8 cellular contexts compared by ENCODE assay signal in genomic region chr22:37803636-37804371, GRCh38. TPM values are rescaled to one million over a fixed set of nuclear protein-coding genes. Genes with fewer than 3 reads are reported as not detected.
A peak's percentile ranks its signal among the peaks of the same experiment; 100 is the strongest.
DNase-seq lines count a peak whose midpoint lies in the region; ATAC-seq lines count a peak whose summit lies in the region.

No MANE protein-coding gene starts in this region.

- peak overlapping the region; percentile 92 for H4K8ac ChIP-seq in trophoblast cell (ENCODE audit: low read depth, low read length)

- H2BK5ac ChIP-seq in trophoblast cell (ENCODE audit: low read depth, low read length, poor library complexity), result peak overlapping the region; percentile 23

- DNase-seq in DMS153 (lab: John Stamatoyannopoulos, UW) (peak; percentile 38), NCI-H69 (lab: John Stamatoyannopoulos, UW) (peak; percentile 90), trophoblast cell (no peak), NCI-H226 (no peak)
- no peak for DNase-seq in effector memory CD8-positive, alpha-beta T cell
- no peak for DNase-seq in stimulated activated CD4-positive, alpha-beta T cell treated with anti-CD3 and anti-CD28 coated beads, Interleukin-12 subunit alpha, Interleukin-12 subunit beta, amount 100 ng/mL, for 4 hours

- H3K9me3 Mint-ChIP-seq in effector memory CD8-positive, alpha-beta T cell, result no peaks in the 10 kb centered on the region

- peak overlapping the region; percentile 76 for H2BK120ac ChIP-seq in trophoblast cell (ENCODE audit: insufficient read depth, low read length, poor library complexity)

- H3K27me3 Mint-ChIP-seq in effector memory CD8-positive, alpha-beta T cell, result peaks cover 33 to 65% of the 10 kb centered on the region in 2 donors

- no peak overlapping the region for H3K4me3 ChIP-seq in trophoblast cell (ENCODE audit: low read depth, low read length)

- H3K27ac ChIP-seq in trophoblast cell (ENCODE audit: low read depth, low read length), result no peak overlapping the region

- peaks cover 5% of the 10 kb centered on the region for H3K79me2 ChIP-seq in trophoblast cell (ENCODE audit: control insufficient read depth, insufficient read depth, low read length, poor library complexity)

- peak overlapping the region; percentile 11 for H2AK5ac ChIP-seq in trophoblast cell (ENCODE audit: low read length)

- H3K36me3 Mint-ChIP-seq in effector memory CD8-positive, alpha-beta T cell (ENCODE audit: insufficient read depth), result peaks cover 3% of the 10 kb centered on the region

- H3K14ac ChIP-seq in trophoblast cell (ENCODE audit: low read length), result peak overlapping the region; percentile 76

- no peaks in the 10 kb centered on the region for H3K36me3 ChIP-seq in trophoblast cell (ENCODE audit: control insufficient read depth in 1 of 2, insufficient read depth in 2 of 2, low read length in 2 of 2)

- peaks cover 21% of the 10 kb centered on the region for H3K79me1 ChIP-seq in trophoblast cell (ENCODE audit: low read length)

- H3K9ac ChIP-seq in trophoblast cell (ENCODE audit: low read length), result no peak overlapping the region

- peak overlapping the region; percentile 73 to 80 for H3K4me3 Mint-ChIP-seq in effector memory CD8-positive, alpha-beta T cell

- peak overlapping the region; percentile 87 for H4K91ac ChIP-seq in trophoblast cell (ENCODE audit: low read depth, low read length)

- peaks cover 24 to 34% of the 10 kb centered on the region in 2 donors for H3K4me1 Mint-ChIP-seq in effector memory CD8-positive, alpha-beta T cell (ENCODE audit: low read depth in 2 of 2)

- peak overlapping the region; percentile 74 for H3K4ac ChIP-seq in trophoblast cell (ENCODE audit: low read depth, low read length)

- no CpG with 5 or more reads among the region's 34 CpGs for WGBS in trophoblast cell (ENCODE audit: extremely low coverage, insufficient coverage, insufficient read length)

- peak overlapping the region; percentile 27 for H2BK12ac ChIP-seq in trophoblast cell (ENCODE audit: low read length)

- H3K23ac ChIP-seq in trophoblast cell (ENCODE audit: low read length), result no peak overlapping the region

- no peak overlapping the region for H3K18ac ChIP-seq in trophoblast cell (ENCODE audit: low read length)

- H3K4me2 ChIP-seq in trophoblast cell (ENCODE audit: low read length), result peak overlapping the region; percentile 95

- H3K27me3 ChIP-seq in trophoblast cell (ENCODE audit: insufficient read depth, low read length), result peaks cover 13% of the 10 kb centered on the region

- H3K27ac Mint-ChIP-seq in effector memory CD8-positive, alpha-beta T cell, result no peak overlapping the region

- no peak for ATAC-seq in effector memory CD8-positive, alpha-beta T cell (replicated peaks)
- no peak for ATAC-seq in HG03457 (IDR thresholded peaks at IDR 0.05; ENCODE audit: unreplicated experiment)
- no peak for ATAC-seq in HG02759 (IDR thresholded peaks at IDR 0.05; ENCODE audit: unreplicated experiment)

- no peaks in the 10 kb centered on the region for H3K9me3 ChIP-seq in trophoblast cell (ENCODE audit: insufficient read depth, low read depth, low read length)

- H2AFZ ChIP-seq in trophoblast cell (ENCODE audit: insufficient read depth, low read length, poor library complexity), result peak overlapping the region; percentile 11

- peak overlapping the region; percentile 65 for H4K12ac ChIP-seq in trophoblast cell (ENCODE audit: low read depth, low read length)

- H3K4me1 ChIP-seq in trophoblast cell (ENCODE audit: control insufficient read depth in 1 of 2, insufficient read depth in 2 of 2, low read length in 2 of 2), result peaks cover 18 to 35% of the 10 kb centered on the region in 2 experiments

RNA-seq across cellular contexts. Expression of gene GCAT, which starts 3.9 kb away (rescaled TPM):
- 15.3 and 16.1 TPM in 2 replicates for polyA plus RNA-seq in trophoblast cell (2013)

RNA-seq across cellular contexts. Expression of gene GALR3, which starts 19.4 kb away (rescaled TPM):
- polyA plus RNA-seq in trophoblast cell (2013), result not detected in 2 replicates

RNA-seq across cellular contexts. Expression of gene ANKRD54, which starts 40.3 kb away (rescaled TPM):
- 12.6 and 12.9 TPM in 2 replicates for polyA plus RNA-seq in trophoblast cell (2013)

RNA-seq across cellular contexts. Expression of gene EIF3L, which starts 45.4 kb away (rescaled TPM):
- polyA plus RNA-seq in trophoblast cell (2013), result 550 and 552 TPM in 2 replicates

Comparison
In these comparisons a context has a peak if more than half of its experiments do, and no peak if none do; other contexts are left out.
1. DNase-seq: peak in DMS153 (single experiment) and NCI-H69 (single experiment); none in effector memory CD8-positive, alpha-beta T cell (0 of 3), trophoblast cell (0 of 2), NCI-H226 (single experiment) and stimulated activated CD4-positive, alpha-beta T cell treated with anti-CD3 and anti-CD28 coated beads, Interleukin-12 subunit alpha, Interleukin-12 subunit beta, amount 100 ng/mL, for 4 hours (single experiment).